In genomic region chr1:177209357-177209756, GRCh38 we compare ENCODE assay signal across 8 cellular contexts. TPM values are rescaled to one million over a fixed set of nuclear protein-coding genes. Genes with fewer than 3 reads are reported as not detected.
DNase-seq lines count a peak whose midpoint lies in the region; ATAC-seq and TF ChIP-seq lines count a peak whose summit lies in the region.

No MANE protein-coding gene starts in this region.

- H3K27ac ChIP-seq in CD8-positive, alpha-beta T cell (ENCODE audit: low read depth, low read length) = no peak overlapping the region

- H3K4me3 ChIP-seq in CD8-positive, alpha-beta T cell (ENCODE audit: low read depth, low read length) = no peak overlapping the region

- H3K36me3 Mint-ChIP-seq in CD8-positive, alpha-beta T cell = no peaks in the 10 kb centered on the region

- no peaks in the 10 kb centered on the region for H3K9me3 ChIP-seq in CD8-positive, alpha-beta T cell (ENCODE audit: low read length)

- intact Hi-C loops in cardiac septum (cut with DNase I) = no loop called here
- intact Hi-C loops in CD8-positive, alpha-beta T cell (cut with DNase I, micrococcal nuclease) = no loop called here

- H3K36me3 ChIP-seq in CD8-positive, alpha-beta T cell (ENCODE audit: insufficient read depth, low read length) = no peaks in the 10 kb centered on the region

- no peak overlapping the region for H3K27ac Mint-ChIP-seq in stimulated activated naive CD8-positive, alpha-beta T cell treated with anti-CD3 and anti-CD28 coated beads, Interleukin-15, amount 100 ng/mL, for 72 hours
- no peak overlapping the region for H3K27ac Mint-ChIP-seq in CD8-positive, alpha-beta T cell

- no peaks in the 10 kb centered on the region for H3K27me3 ChIP-seq in CD8-positive, alpha-beta T cell (ENCODE audit: insufficient read depth, low read length)

- no peaks in the 10 kb centered on the region for H3K27me3 Mint-ChIP-seq in stimulated activated naive CD8-positive, alpha-beta T cell treated with anti-CD3 and anti-CD28 coated beads, Interleukin-15, amount 100 ng/mL, for 72 hours
- no peaks in the 10 kb centered on the region for H3K27me3 Mint-ChIP-seq in CD8-positive, alpha-beta T cell (ENCODE audit: low read depth)

- peak; percentile 99 for DNase-seq in HT1080 (ENCODE audit: low read depth)
- DNase-seq in SHP77 treated with DMSO at 0.1 percent for 48 hours (lab: John Stamatoyannopoulos, UW) = peak; percentile 94
- peak; percentile 78 for DNase-seq in cardiac septum (ENCODE audit: low spot score)
- peak; percentile 9 for DNase-seq in smooth muscle cell of the brain vasculature (ENCODE audit: low read depth, low spot score)
- no peak for DNase-seq in stimulated activated naive CD8-positive, alpha-beta T cell treated with anti-CD3 and anti-CD28 coated beads, Interleukin-15, amount 100 ng/mL, for 72 hours
- no peak for DNase-seq in CD8-positive, alpha-beta T cell
- no peak for DNase-seq in activated CD4-positive, alpha-beta T cell treated with anti-CD3 and anti-CD28 coated beads, Interleukin-2, amount 50 U/mL, for 4 hours

- H3K4me1 ChIP-seq in CD8-positive, alpha-beta T cell (ENCODE audit: insufficient read depth, low read length) = no peaks in the 10 kb centered on the region

- TF ChIP-seq CTCF in CD8-positive, alpha-beta T cell (IDR thresholded peaks at IDR 0.05) = no peak

- no peaks in the 10 kb centered on the region for H3K9me3 Mint-ChIP-seq in stimulated activated naive CD8-positive, alpha-beta T cell treated with anti-CD3 and anti-CD28 coated beads, Interleukin-15, amount 100 ng/mL, for 72 hours
- no peaks in the 10 kb centered on the region for H3K9me3 Mint-ChIP-seq in CD8-positive, alpha-beta T cell

- POLR2A ChIA-PET in CD8-positive, alpha-beta T cell (lab: Charles Lee) = interaction anchor here (0.6 kb wide), 1 partner anchor 22 kb away, joined by 3 read pairs; no protein-coding TSS in a partner anchor

- CTCF ChIA-PET in CD8-positive, alpha-beta T cell (lab: Charles Lee) = interaction anchor here (1.2 kb wide), 1 partner anchor 9 kb away, joined by 3 read pairs; no protein-coding TSS in a partner anchor

- no peak for ATAC-seq in GM21576 (IDR thresholded peaks at IDR 0.05; ENCODE audit: unreplicated experiment)
- ATAC-seq in stimulated activated naive CD8-positive, alpha-beta T cell treated with anti-CD3 and anti-CD28 coated beads, Interleukin-15, amount 100 ng/mL, for 72 hours = no peak
- ATAC-seq in CD8-positive, alpha-beta T cell = no peak

- no peak overlapping the region for H3K4me3 Mint-ChIP-seq in stimulated activated naive CD8-positive, alpha-beta T cell treated with anti-CD3 and anti-CD28 coated beads, Interleukin-15, amount 100 ng/mL, for 72 hours
- no peak overlapping the region for H3K4me3 Mint-ChIP-seq in CD8-positive, alpha-beta T cell

- H3K4me1 Mint-ChIP-seq in stimulated activated naive CD8-positive, alpha-beta T cell treated with anti-CD3 and anti-CD28 coated beads, Interleukin-15, amount 100 ng/mL, for 72 hours = no peaks in the 10 kb centered on the region
- no peaks in the 10 kb centered on the region for H3K4me1 Mint-ChIP-seq in CD8-positive, alpha-beta T cell (ENCODE audit: low read depth)

RNA-seq across cellular contexts. Expression of gene BRINP2, which starts 38.6 kb away (rescaled TPM):
- 0.03 and 0.63 TPM in 2 replicates for total RNA-seq in HT1080 (2014; rRNA removed; shearing (Covaris generic))
- 0.06 and 0.10 TPM in 2 replicates for polyA plus RNA-seq in HT1080 (2015; cell fraction: cytosol; rRNA removed)
- 0.12 and 0.31 TPM in 2 replicates for polyA plus RNA-seq in HT1080 (2015; cell fraction: nucleus; rRNA removed)
- 0.11 TPM for total RNA-seq in cardiac septum
- not detected for total RNA-seq in CD8-positive, alpha-beta T cell

RNA-seq across cellular contexts. Expression of gene ASTN1, which starts 44.8 kb away (rescaled TPM):
- total RNA-seq in HT1080 (2014; rRNA removed; shearing (Covaris generic)) = 0.16 and 0.33 TPM in 2 replicates
- 0.01 TPM in 1 of 2 replicates, not detected in the other for polyA plus RNA-seq in HT1080 (2015; cell fraction: cytosol; rRNA removed)
- 0.07 TPM in 1 of 2 replicates, not detected in the other for polyA plus RNA-seq in HT1080 (2015; cell fraction: nucleus; rRNA removed)
- total RNA-seq in cardiac septum = 0.59 TPM
- total RNA-seq in CD8-positive, alpha-beta T cell = not detected

Comparison
In these comparisons a context has a peak if more than half of its experiments do, and no peak if none do; other contexts are left out.
1. DNase-seq: peak in HT1080 (single experiment), SHP77 treated with DMSO at 0.1 percent for 48 hours (single experiment), cardiac septum (single experiment) and smooth muscle cell of the brain vasculature (single experiment); none in stimulated activated naive CD8-positive, alpha-beta T cell treated with anti-CD3 and anti-CD28 coated beads, Interleukin-15, amount 100 ng/mL, for 72 hours (0 of 2), CD8-positive, alpha-beta T cell (0 of 7) and activated CD4-positive, alpha-beta T cell treated with anti-CD3 and anti-CD28 coated beads, Interleukin-2, amount 50 U/mL, for 4 hours (0 of 2).